Comparison of ENCODE assay signal across 8 cellular contexts in genomic region chr5:139636207-139636792, GRCh38. TPM values are rescaled to one million over a fixed set of nuclear protein-coding genes. Genes with fewer than 3 reads are reported as not detected.
DNase-seq lines count a peak whose midpoint lies in the region; ATAC-seq, FAIRE-seq and TF ChIP-seq lines count a peak whose summit lies in the region.

No MANE protein-coding gene starts in this region.

- no peaks in the 10 kb centered on the region for H3K9me3 ChIP-seq in CD8-positive, alpha-beta memory T cell (ENCODE audit: low read length)
- no peaks in the 10 kb centered on the region for H3K9me3 ChIP-seq in endothelial cell of umbilical vein (replicated peaks; ENCODE audit: control insufficient read depth, insufficient read depth, low read length)
- H3K9me3 ChIP-seq in skeletal muscle tissue (ENCODE audit: control insufficient read depth in 3 of 3, low read length in 3 of 3), result no peaks in the 10 kb centered on the region

- BruUV-seq in endothelial cell of umbilical vein (replicated peaks; lab: Mats Ljungman, UMichigan), result no TSS peak

- peak; percentile 70 for ATAC-seq in GM19324 (IDR thresholded peaks at IDR 0.05; ENCODE audit: low FRiP score, unreplicated experiment)
- peak; percentile 72 for ATAC-seq in HG03196 (IDR thresholded peaks at IDR 0.05; ENCODE audit: unreplicated experiment)
- ATAC-seq in activated CD4-positive, CD25-positive, alpha-beta regulatory T cell treated with anti-CD3 and anti-CD28 coated beads, Interleukin-2, amount 50 U/mL, for 24 hours, result peak; percentile 67 to 69

- H4K20me1 ChIP-seq in endothelial cell of umbilical vein (replicated peaks; ENCODE audit: control insufficient read depth, extremely low read depth, insufficient read depth, low read length), result peaks cover 2% of the 10 kb centered on the region

- TF ChIP-seq CTCF in endothelial cell of umbilical vein (IDR thresholded peaks at IDR 0.05; ENCODE audit: extremely low read depth in 1 of 2, insufficient read depth in 1 of 2, low read depth in 1 of 2, low read length in 2 of 2) (no peak), D721Med (IDR thresholded peaks at IDR 0.05; ENCODE audit: insufficient read depth, missing control alignments) (no peak)

- no peak for TF ChIP-seq POLR2A in endothelial cell of umbilical vein (IDR thresholded peaks at IDR 0.05; ENCODE audit: low read depth, low read length)

- peaks cover 0 to 11% (median 0%) of the 10 kb centered on the region in 3 donors for H3K36me3 Mint-ChIP-seq in CD8-positive, alpha-beta memory T cell

- peak overlapping the region; percentile 73 for H3K27ac ChIP-seq in CD8-positive, alpha-beta memory T cell (ENCODE audit: low read depth, low read length)
- H3K27ac ChIP-seq in endothelial cell of umbilical vein (ENCODE audit: insufficient read depth, low read depth, low read length) (no peak overlapping the region), skeletal muscle tissue (ENCODE audit: low read depth, low read length) (peak overlapping the region; percentile 98), caudate nucleus (ENCODE audit: low read depth, low read length) (no peak overlapping the region)

- no peaks in the 10 kb centered on the region for H3K27me3 Mint-ChIP-seq in CD8-positive, alpha-beta memory T cell

- CTCF ChIA-PET in CD8-positive, alpha-beta memory T cell (lab: Charles Lee), result interaction anchor here (0.7 to 9.4 kb wide), 26 partner anchors 8 to 333 kb away, joined by 3 to 189 read pairs (median 4); partner anchors contain the start of gene CXXC5
- CTCF ChIA-PET in endothelial cell of umbilical vein (lab: Charles Lee), result interaction anchor here (0.7 to 10.3 kb wide), 23 partner anchors 9 to 332 kb away, joined by 3 to 240 read pairs (median 6); partner anchors contain the start of genes CXXC5 and UBE2D2

- no peaks in the 10 kb centered on the region for H3K27me3 ChIP-seq in CD8-positive, alpha-beta memory T cell (ENCODE audit: insufficient read depth, low read length, poor library complexity, severe bottlenecking)
- no peaks in the 10 kb centered on the region for H3K27me3 ChIP-seq in endothelial cell of umbilical vein (ENCODE audit: control insufficient read depth in 2 of 2, insufficient read depth in 2 of 2, low read length in 2 of 2)
- no peaks in the 10 kb centered on the region for H3K27me3 ChIP-seq in skeletal muscle tissue (ENCODE audit: control insufficient read depth in 3 of 3, insufficient read depth in 3 of 3, low read length in 3 of 3)

- peaks cover 39% of the 10 kb centered on the region for H3K4me1 ChIP-seq in CD8-positive, alpha-beta memory T cell (ENCODE audit: insufficient read depth, low read length)
- H3K4me1 ChIP-seq in endothelial cell of umbilical vein (ENCODE audit: control insufficient read depth, extremely low read depth, insufficient read depth, low read length) (peaks cover 22% of the 10 kb centered on the region), skeletal muscle tissue (ENCODE audit: control insufficient read depth in 3 of 3, insufficient read depth in 3 of 3, low read length in 3 of 3) (peaks cover 56 to 66% (median 63%) of the 10 kb centered on the region in 3 donors)

- no peaks in the 10 kb centered on the region for H3K36me3 ChIP-seq in CD8-positive, alpha-beta memory T cell (ENCODE audit: insufficient read depth, low read length)
- H3K36me3 ChIP-seq in endothelial cell of umbilical vein (ENCODE audit: control insufficient read depth in 2 of 2, extremely low read depth in 1 of 2, insufficient read depth in 2 of 2, low read length in 2 of 2), result peaks cover 0 to 3% of the 10 kb centered on the region in 2 experiments
- H3K36me3 ChIP-seq in skeletal muscle tissue (ENCODE audit: control insufficient read depth in 3 of 3, insufficient read depth in 3 of 3, low read length in 3 of 3), result peaks cover 0 to 5% (median 0%) of the 10 kb centered on the region in 3 donors

- POLR2A ChIA-PET in CD8-positive, alpha-beta memory T cell (lab: Charles Lee), result interaction anchor here (0.6 to 4.1 kb wide), 11 partner anchors 11 to 998 kb away, joined by 3 to 57 read pairs (median 6); partner anchors contain the start of genes CXXC5 and UBE2D2
- POLR2A ChIA-PET in endothelial cell of umbilical vein (lab: Charles Lee), result interaction anchor here (0.9 to 1.4 kb wide), 3 partner anchors 12 to 54 kb away, joined by 3 to 4 read pairs (median 3); partner anchors contain the start of gene CXXC5

- FAIRE-seq in endothelial cell of umbilical vein (lab: Jason Lieb, UNC), result no peak
- FAIRE-seq in D721Med (lab: Jason Lieb, UNC), result no peak

- DNase-seq in CD8-positive, alpha-beta memory T cell, result peak; percentile 50 to 89 (median 73)
- DNase-seq in endothelial cell of umbilical vein (ENCODE audit: low read depth, low spot score), result no peak
- DNase-seq in D721Med (ENCODE audit: insufficient read length, low spot score), result no peak
- DNase-seq in caudate nucleus (lab: John Stamatoyannopoulos, UW), result no peak

- peak overlapping the region; percentile 90 to 99 (median 92) for H3K27ac Mint-ChIP-seq in CD8-positive, alpha-beta memory T cell

- H3K4me3 ChIP-seq in CD8-positive, alpha-beta memory T cell (ENCODE audit: low read length), result peak overlapping the region; percentile 44
- H3K4me3 ChIP-seq in endothelial cell of umbilical vein (replicated peaks in 1 of 3; ENCODE audit: insufficient read depth in 1 of 3, low read depth in 1 of 3, low read length in 3 of 3) (no peak overlapping the region), skeletal muscle tissue (ENCODE audit: low read length in 3 of 3) (peak overlapping the region; percentile 1 to 64 (median 7))

- no peaks in the 10 kb centered on the region for H3K9me3 Mint-ChIP-seq in CD8-positive, alpha-beta memory T cell

- H3K9me1 ChIP-seq in endothelial cell of umbilical vein (replicated peaks; ENCODE audit: control insufficient read depth, extremely low read depth, insufficient read depth, low read length), result no peaks in the 10 kb centered on the region

- H3K4me3 Mint-ChIP-seq in CD8-positive, alpha-beta memory T cell, result peak overlapping the region; percentile 68 to 89 (median 74)

- H2AFZ ChIP-seq in endothelial cell of umbilical vein (ENCODE audit: low read depth, low read length), result no peak overlapping the region

- H3K4me1 Mint-ChIP-seq in CD8-positive, alpha-beta memory T cell, result peaks cover 42 to 57% (median 48%) of the 10 kb centered on the region in 3 donors

- H3K9ac ChIP-seq in endothelial cell of umbilical vein (replicated peaks; ENCODE audit: extremely low read depth, insufficient read depth, low read length), result no peak overlapping the region
- H3K9ac ChIP-seq in skeletal muscle tissue (ENCODE audit: low read depth in 1 of 3, low read length in 3 of 3), result peak overlapping the region; percentile 44 to 78 (median 57)

- dilution Hi-C loops in endothelial cell of umbilical vein (cut with MboI; ENCODE audit: extremely low pct_ligation_motif_present, low sequenced_read_pairs), result no loop called here

- H3K4me2 ChIP-seq in endothelial cell of umbilical vein (ENCODE audit: insufficient read depth, low read length), result peak overlapping the region; percentile 53

- intact Hi-C loops in endothelial cell of umbilical vein (cut with micrococcal nuclease), result loop anchor here (2.0 kb wide), 1 partner anchor 35 kb away; no protein-coding TSS in a partner anchor

- H3K79me2 ChIP-seq in endothelial cell of umbilical vein (ENCODE audit: control insufficient read depth, insufficient read depth, low read length), result no peaks in the 10 kb centered on the region

TF ChIP-seq in endothelial cell of umbilical vein, 7 proteins besides CTCF, POLR2A, EP300 and RAD21:
- no peak for TF ChIP-seq GATA2 (IDR thresholded peaks at IDR 0.05; ENCODE audit: insufficient read depth, insufficient read length, low read depth, low read length)
- TF ChIP-seq MAX (IDR thresholded peaks at IDR 0.05; ENCODE audit: insufficient read depth, insufficient read length), result no peak
- TF ChIP-seq MYC (IDR thresholded peaks at IDR 0.05; ENCODE audit: low read depth, low read length), result no peak

RNA-seq across cellular contexts. Expression of gene CXXC5, which starts 11.8 kb away (rescaled TPM):
- total RNA-seq in CD8-positive, alpha-beta memory T cell, result 1 to 10 TPM; 2.1 to 3.1 TPM
- polyA plus RNA-seq in CD8-positive, alpha-beta memory T cell, result 67.0 TPM
- 2.7 and 5.9 TPM in 2 replicates for total RNA-seq in endothelial cell of umbilical vein
- 5.5 and 8.2 TPM in 2 replicates for polyA plus RNA-seq in endothelial cell of umbilical vein
- polyA plus RNA-seq in endothelial cell of umbilical vein (2011; cell fraction: cytosol; rRNA removed), result 3.5 and 5.5 TPM in 2 replicates
- 2.2 and 3.2 TPM in 2 replicates for polyA plus RNA-seq in endothelial cell of umbilical vein (2011; cell fraction: nucleus; rRNA removed)
- polyA plus RNA-seq in endothelial cell of umbilical vein (2012), result 0.82 and 0.90 TPM in 2 replicates
- 4.7 and 6.7 TPM in 2 replicates for polyA minus RNA-seq in endothelial cell of umbilical vein
- polyA minus RNA-seq in endothelial cell of umbilical vein (2011; cell fraction: cytosol; rRNA and poly(A)+ RNA removed), result 24.9 TPM
- polyA minus RNA-seq in endothelial cell of umbilical vein (2011; cell fraction: nucleus; rRNA and poly(A)+ RNA removed), result 1.1 and 1.8 TPM in 2 replicates
- 66.8 TPM for total RNA-seq in skeletal muscle tissue

Comparison
In these comparisons a context has a peak if more than half of its experiments do, and no peak if none do; other contexts are left out.
1. DNase-seq: peak in CD8-positive, alpha-beta memory T cell (5 of 5); none in endothelial cell of umbilical vein (single experiment), D721Med (single experiment) and caudate nucleus (0 of 61).
2. H3K27ac ChIP-seq: peak in CD8-positive, alpha-beta memory T cell (single experiment) and skeletal muscle tissue (single experiment); none in endothelial cell of umbilical vein (single experiment) and caudate nucleus (single experiment).
3. H3K4me3 ChIP-seq: peak in CD8-positive, alpha-beta memory T cell (single experiment) and skeletal muscle tissue (3 of 3); none in endothelial cell of umbilical vein (0 of 3).
4. Peak in every context shown above with its lines, with median percentiles within 50 percentile points of each other: ATAC-seq.